In the genomic region with DNA sequence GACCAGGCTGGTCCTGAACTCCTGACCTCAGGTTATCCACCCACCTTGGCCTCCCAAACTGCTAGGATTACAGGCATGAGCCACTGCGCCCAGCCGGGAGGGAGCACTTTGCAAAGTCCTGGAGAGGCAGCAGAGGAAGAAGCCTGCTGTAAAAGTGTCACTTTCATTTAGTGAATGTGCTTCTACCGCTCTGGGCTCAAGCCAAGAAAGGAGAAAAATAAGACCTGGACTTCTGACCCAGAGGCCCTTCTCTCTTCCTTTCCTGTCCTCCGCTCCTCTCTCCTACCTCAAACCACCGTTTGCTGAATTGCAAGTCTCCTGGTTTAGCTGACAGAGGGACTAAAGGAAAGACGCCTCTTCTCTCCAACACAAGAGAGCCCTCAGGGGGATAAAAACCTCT, we compare ENCODE assay signal across 24 cellular contexts.
DNase-seq lines count a peak whose midpoint lies in the region; ATAC-seq, FAIRE-seq and TF ChIP-seq lines count a peak whose summit lies in the region.
"Had no signal": no experiment of that assay in that cellular context is flagged by ENCODE, and none has a peak within 500 bp of the region (broad histone marks: within the 10 kb centered on the region; RNA-seq: fewer than 3 reads in every experiment).

No MANE protein-coding gene starts in this region.

- intact Hi-C loops in endothelial cell of umbilical vein (cut with micrococcal nuclease) = loop anchor here (10.0 kb wide), 1 partner anchor 464 kb away; no protein-coding TSS in a partner anchor

- peak overlapping the region; percentile 25 for H3K27ac ChIP-seq in HUES48 (ENCODE audit: low read depth, low read length)
- no peak overlapping the region for H3K27ac ChIP-seq in endothelial cell of umbilical vein (ENCODE audit: insufficient read depth, low read depth, low read length)
- H3K27ac ChIP-seq: 22Rv1, KMS-11 had no signal

- FAIRE-seq in endothelial cell of umbilical vein (lab: Jason Lieb, UNC) (no peak), frontal cortex (lab: Jason Lieb, UNC) (no peak)
- FAIRE-seq: D721Med, GM12891, GM18507, H1, HepG2, RCC 7860 had no signal

- no peak overlapping the region for H2AFZ ChIP-seq in endothelial cell of umbilical vein (ENCODE audit: low read depth, low read length)

- no peak for ATAC-seq in GM19351 (IDR thresholded peaks at IDR 0.05; ENCODE audit: unreplicated experiment)
- ATAC-seq: CD8-positive, alpha-beta T cell; HepG2 had no signal

- H3K9ac ChIP-seq in HUES48 (ENCODE audit: low read depth, low read length) = no peak overlapping the region
- no peak overlapping the region for H3K9ac ChIP-seq in endothelial cell of umbilical vein (replicated peaks; ENCODE audit: extremely low read depth, insufficient read depth, low read length)
- H3K9ac ChIP-seq: KMS-11, SK-N-SH had no signal

- TF ChIP-seq CTCF in endothelial cell of umbilical vein (IDR thresholded peaks at IDR 0.05; ENCODE audit: extremely low read depth in 1 of 2, insufficient read depth in 1 of 2, low read depth in 1 of 2, low read length in 2 of 2) (no peak), nephron progenitor cell (IDR thresholded peaks at IDR 0.05) (no peak)

- H3K79me2 ChIP-seq in endothelial cell of umbilical vein (ENCODE audit: control insufficient read depth, insufficient read depth, low read length) = no peaks in the 10 kb centered on the region

- H3K27me3 Mint-ChIP-seq in nephron progenitor cell (ENCODE audit: low read depth, poor library complexity) = peaks cover 8% of the 10 kb centered on the region

- H3K27me3 ChIP-seq in HUES48 (ENCODE audit: control insufficient read depth, insufficient read depth, low read length) = no peaks in the 10 kb centered on the region
- H3K27me3 ChIP-seq in endothelial cell of umbilical vein (ENCODE audit: control insufficient read depth in 2 of 2, insufficient read depth in 2 of 2, low read length in 2 of 2) = peaks cover 6 to 7% of the 10 kb centered on the region in 2 experiments

- peak overlapping the region; percentile 97 for H3K27ac Mint-ChIP-seq in nephron progenitor cell
- H3K27ac Mint-ChIP-seq: CD8-positive, alpha-beta T cell had no signal

- peaks cover 5% of the 10 kb centered on the region for H3K36me3 Mint-ChIP-seq in nephron progenitor cell (ENCODE audit: low read depth)
- H3K36me3 Mint-ChIP-seq: CD8-positive, alpha-beta T cell had no signal

- peaks cover 4% of the 10 kb centered on the region for H3K9me3 Mint-ChIP-seq in nephron progenitor cell
- H3K9me3 Mint-ChIP-seq: CD8-positive, alpha-beta T cell had no signal

- CTCF ChIA-PET in endothelial cell of umbilical vein (lab: Charles Lee) = no interaction called here

- TF ChIP-seq POLR2A in endothelial cell of umbilical vein (IDR thresholded peaks at IDR 0.05; ENCODE audit: low read depth, low read length) = no peak

- POLR2A ChIA-PET in endothelial cell of umbilical vein (lab: Charles Lee) = no interaction called here

- H3K9me1 ChIP-seq in endothelial cell of umbilical vein (replicated peaks; ENCODE audit: control insufficient read depth, extremely low read depth, insufficient read depth, low read length) = no peaks in the 10 kb centered on the region

- dilution Hi-C loops in endothelial cell of umbilical vein (cut with MboI; ENCODE audit: extremely low pct_ligation_motif_present, low sequenced_read_pairs) = no loop called here

- peaks cover 55% of the 10 kb centered on the region for H3K4me1 Mint-ChIP-seq in nephron progenitor cell

- BruUV-seq in endothelial cell of umbilical vein (replicated peaks; lab: Mats Ljungman, UMichigan) = no TSS peak

- DNase-seq in DMS53 (lab: John Stamatoyannopoulos, UW) = peak; percentile 15
- no peak for DNase-seq in DMS53 treated with DMSO at 0.1 percent for 48 hours (lab: John Stamatoyannopoulos, UW; ENCODE audit: unreplicated experiment)
- peak; percentile 27 for DNase-seq in endothelial cell of umbilical vein (ENCODE audit: low read depth, low spot score)
- DNase-seq in nephron progenitor cell = peak; percentile 26
- DNase-seq in SKM-1 treated with dmso at 0.1 percent for 144 hours (lab: John Stamatoyannopoulos, UW; ENCODE audit: unreplicated experiment) = no peak
- DNase-seq in frontal cortex (ENCODE audit: low spot score in 2 of 2) = no peak
- DNase-seq: BE2C; CD8-positive, alpha-beta T cell; DND-41; GDM1; NCI-H1436; NCI-H446 treated with DMSO at 0.1 percent for 48 hours; SHP77; SK-N-SH had no signal

- no peaks in the 10 kb centered on the region for H3K9me3 ChIP-seq in HUES48 (ENCODE audit: control insufficient read depth, insufficient read depth, low read length)
- no peaks in the 10 kb centered on the region for H3K9me3 ChIP-seq in endothelial cell of umbilical vein (replicated peaks; ENCODE audit: control insufficient read depth, insufficient read depth, low read length)
- H3K9me3 ChIP-seq: BE2C, SK-N-SH had no signal

- H4K20me1 ChIP-seq in endothelial cell of umbilical vein (replicated peaks; ENCODE audit: control insufficient read depth, extremely low read depth, insufficient read depth, low read length) = no peaks in the 10 kb centered on the region

- no peaks in the 10 kb centered on the region for H3K4me1 ChIP-seq in HUES48 (ENCODE audit: control insufficient read depth, insufficient read depth, low read length)
- H3K4me1 ChIP-seq in endothelial cell of umbilical vein (ENCODE audit: control insufficient read depth, extremely low read depth, insufficient read depth, low read length) = peaks cover 8% of the 10 kb centered on the region
- H3K4me1 ChIP-seq: BE2C had no signal

- H3K4me3 ChIP-seq in HUES48 (ENCODE audit: low read depth, low read length) (no peak overlapping the region), endothelial cell of umbilical vein (replicated peaks in 1 of 3; ENCODE audit: insufficient read depth in 1 of 3, low read depth in 1 of 3, low read length in 3 of 3) (no peak overlapping the region)

- no peaks in the 10 kb centered on the region for H3K36me3 ChIP-seq in HUES48 (ENCODE audit: control insufficient read depth, insufficient read depth, low read length)
- H3K36me3 ChIP-seq in endothelial cell of umbilical vein (ENCODE audit: control insufficient read depth in 2 of 2, extremely low read depth in 1 of 2, insufficient read depth in 2 of 2, low read length in 2 of 2) = no peaks in the 10 kb centered on the region
- H3K36me3 ChIP-seq: BE2C had no signal

- H3K4me3 Mint-ChIP-seq in nephron progenitor cell = no peak overlapping the region
- H3K4me3 Mint-ChIP-seq: CD8-positive, alpha-beta T cell had no signal

- no peak overlapping the region for H3K4me2 ChIP-seq in endothelial cell of umbilical vein (ENCODE audit: insufficient read depth, low read length)
- H3K4me2 ChIP-seq: KMS-11, SK-N-SH had no signal

TF ChIP-seq in endothelial cell of umbilical vein, 7 proteins besides CTCF, POLR2A, EP300 and RAD21:
- TF ChIP-seq GATA2 (IDR thresholded peaks at IDR 0.05; ENCODE audit: insufficient read depth, insufficient read length, low read depth, low read length) = no peak
- no peak for TF ChIP-seq EZH2 (IDR thresholded peaks at IDR 0.05; ENCODE audit: borderline replicate concordance, low read depth, low read length, severe bottlenecking)
- TF ChIP-seq POLR2AphosphoS5 (IDR thresholded peaks at IDR 0.05; ENCODE audit: insufficient read depth, low read depth, low read length) = no peak
- TF ChIP-seq JUN (IDR thresholded peaks at IDR 0.05; ENCODE audit: borderline replicate concordance, insufficient read depth, insufficient read length, low read depth) = no peak
- no peak for TF ChIP-seq MYC (IDR thresholded peaks at IDR 0.05; ENCODE audit: low read depth, low read length)
- no peak for TF ChIP-seq FOS (IDR thresholded peaks at IDR 0.05; ENCODE audit: borderline replicate concordance, insufficient read depth, low read length)
- TF ChIP-seq, protein P1, sequence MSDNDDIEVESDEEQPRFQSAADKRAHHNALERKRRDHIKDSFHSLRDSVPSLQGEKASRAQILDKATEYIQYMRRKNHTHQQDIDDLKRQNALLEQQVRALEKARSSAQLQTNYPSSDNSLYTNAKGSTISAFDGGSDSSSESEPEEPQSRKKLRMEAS (IDR thresholded peaks at IDR 0.05; ENCODE audit: insufficient read depth, insufficient read length) = no peak

Comparison
In these comparisons a context has a peak if more than half of its experiments do, and no peak if none do; other contexts are left out.
1. DNase-seq: peak in DMS53 (single experiment), endothelial cell of umbilical vein (single experiment) and nephron progenitor cell (single experiment); none in DMS53 treated with DMSO at 0.1 percent for 48 hours (single experiment), SKM-1 treated with dmso at 0.1 percent for 144 hours (single experiment) and frontal cortex (0 of 2).